ENCODE assay signal across 1 cellular context in genomic region chr1:8376358-8376840, GRCh38.
TF ChIP-seq lines count a peak whose summit lies in the region.

No MANE protein-coding gene starts in this region.

TF ChIP-seq in GM23338, 12 proteins besides CTCF, POLR2A, EP300 and RAD21 (continued from another document):
- no peak for TF ChIP-seq REST (IDR thresholded peaks at IDR 0.05; ENCODE audit: unreplicated experiment)
- no peak for TF ChIP-seq NANOG (IDR thresholded peaks at IDR 0.05; ENCODE audit: borderline replicate concordance)
- no peak for TF ChIP-seq EZH2phosphoT487 (IDR thresholded peaks at IDR 0.05; ENCODE audit: unreplicated experiment)
- TF ChIP-seq, protein P1, sequence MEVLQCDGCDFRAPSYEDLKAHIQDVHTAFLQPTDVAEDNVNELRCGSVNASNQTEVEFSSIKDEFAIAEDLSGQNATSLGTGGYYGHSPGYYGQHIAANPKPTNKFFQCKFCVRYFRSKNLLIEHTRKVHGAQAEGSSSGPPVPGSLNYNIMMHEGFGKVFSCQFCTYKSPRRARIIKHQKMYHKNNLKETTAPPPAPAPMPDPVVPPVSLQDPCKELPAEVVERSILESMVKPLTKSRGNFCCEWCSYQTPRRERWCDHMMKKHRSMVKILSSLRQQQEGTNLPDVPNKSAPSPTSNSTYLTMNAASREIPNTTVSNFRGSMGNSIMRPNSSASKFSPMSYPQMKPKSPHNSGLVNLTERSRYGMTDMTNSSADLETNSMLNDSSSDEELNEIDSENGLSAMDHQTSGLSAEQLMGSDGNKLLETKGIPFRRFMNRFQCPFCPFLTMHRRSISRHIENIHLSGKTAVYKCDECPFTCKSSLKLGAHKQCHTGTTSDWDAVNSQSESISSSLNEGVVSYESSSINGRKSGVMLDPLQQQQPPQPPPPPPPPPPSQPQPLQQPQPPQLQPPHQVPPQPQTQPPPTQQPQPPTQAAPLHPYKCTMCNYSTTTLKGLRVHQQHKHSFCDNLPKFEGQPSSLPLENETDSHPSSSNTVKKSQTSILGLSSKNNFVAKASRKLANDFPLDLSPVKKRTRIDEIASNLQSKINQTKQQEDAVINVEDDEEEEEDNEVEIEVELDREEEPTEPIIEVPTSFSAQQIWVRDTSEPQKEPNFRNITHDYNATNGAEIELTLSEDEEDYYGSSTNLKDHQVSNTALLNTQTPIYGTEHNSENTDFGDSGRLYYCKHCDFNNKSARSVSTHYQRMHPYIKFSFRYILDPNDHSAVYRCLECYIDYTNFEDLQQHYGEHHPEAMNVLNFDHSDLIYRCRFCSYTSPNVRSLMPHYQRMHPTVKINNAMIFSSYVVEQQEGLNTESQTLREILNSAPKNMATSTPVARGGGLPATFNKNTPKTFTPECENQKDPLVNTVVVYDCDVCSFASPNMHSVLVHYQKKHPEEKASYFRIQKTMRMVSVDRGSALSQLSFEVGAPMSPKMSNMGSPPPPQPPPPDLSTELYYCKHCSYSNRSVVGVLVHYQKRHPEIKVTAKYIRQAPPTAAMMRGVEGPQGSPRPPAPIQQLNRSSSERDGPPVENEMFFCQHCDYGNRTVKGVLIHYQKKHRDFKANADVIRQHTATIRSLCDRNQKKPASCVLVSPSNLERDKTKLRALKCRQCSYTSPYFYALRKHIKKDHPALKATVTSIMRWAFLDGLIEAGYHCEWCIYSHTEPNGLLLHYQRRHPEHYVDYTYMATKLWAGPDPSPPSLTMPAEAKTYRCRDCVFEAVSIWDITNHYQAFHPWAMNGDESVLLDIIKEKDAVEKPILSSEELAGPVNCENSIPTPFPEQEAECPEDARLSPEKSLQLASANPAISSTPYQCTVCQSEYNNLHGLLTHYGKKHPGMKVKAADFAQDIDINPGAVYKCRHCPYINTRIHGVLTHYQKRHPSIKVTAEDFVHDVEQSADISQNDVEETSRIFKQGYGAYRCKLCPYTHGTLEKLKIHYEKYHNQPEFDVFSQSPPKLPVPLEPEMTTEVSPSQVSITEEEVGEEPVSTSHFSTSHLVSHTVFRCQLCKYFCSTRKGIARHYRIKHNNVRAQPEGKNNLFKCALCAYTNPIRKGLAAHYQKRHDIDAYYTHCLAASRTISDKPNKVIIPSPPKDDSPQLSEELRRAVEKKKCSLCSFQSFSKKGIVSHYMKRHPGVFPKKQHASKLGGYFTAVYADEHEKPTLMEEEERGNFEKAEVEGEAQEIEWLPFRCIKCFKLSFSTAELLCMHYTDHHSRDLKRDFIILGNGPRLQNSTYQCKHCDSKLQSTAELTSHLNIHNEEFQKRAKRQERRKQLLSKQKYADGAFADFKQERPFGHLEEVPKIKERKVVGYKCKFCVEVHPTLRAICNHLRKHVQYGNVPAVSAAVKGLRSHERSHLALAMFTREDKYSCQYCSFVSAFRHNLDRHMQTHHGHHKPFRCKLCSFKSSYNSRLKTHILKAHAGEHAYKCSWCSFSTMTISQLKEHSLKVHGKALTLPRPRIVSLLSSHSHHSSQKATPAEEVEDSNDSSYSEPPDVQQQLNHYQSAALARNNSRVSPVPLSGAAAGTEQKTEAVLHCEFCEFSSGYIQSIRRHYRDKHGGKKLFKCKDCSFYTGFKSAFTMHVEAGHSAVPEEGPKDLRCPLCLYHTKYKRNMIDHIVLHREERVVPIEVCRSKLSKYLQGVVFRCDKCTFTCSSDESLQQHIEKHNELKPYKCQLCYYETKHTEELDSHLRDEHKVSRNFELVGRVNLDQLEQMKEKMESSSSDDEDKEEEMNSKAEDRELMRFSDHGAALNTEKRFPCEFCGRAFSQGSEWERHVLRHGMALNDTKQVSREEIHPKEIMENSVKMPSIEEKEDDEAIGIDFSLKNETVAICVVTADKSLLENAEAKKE (CRISPR knock-in tag; IDR thresholded peaks at IDR 0.05), result no peak
- no peak for TF ChIP-seq ZNF331 (CRISPR knock-in tag; IDR thresholded peaks at IDR 0.05; ENCODE audit: low read depth)
- no peak for TF ChIP-seq ZNF114 (CRISPR knock-in tag; IDR thresholded peaks at IDR 0.05)
- TF ChIP-seq POLR2AphosphoS5 (IDR thresholded peaks at IDR 0.05; ENCODE audit: low read depth), result no peak
- TF ChIP-seq, protein P2, sequence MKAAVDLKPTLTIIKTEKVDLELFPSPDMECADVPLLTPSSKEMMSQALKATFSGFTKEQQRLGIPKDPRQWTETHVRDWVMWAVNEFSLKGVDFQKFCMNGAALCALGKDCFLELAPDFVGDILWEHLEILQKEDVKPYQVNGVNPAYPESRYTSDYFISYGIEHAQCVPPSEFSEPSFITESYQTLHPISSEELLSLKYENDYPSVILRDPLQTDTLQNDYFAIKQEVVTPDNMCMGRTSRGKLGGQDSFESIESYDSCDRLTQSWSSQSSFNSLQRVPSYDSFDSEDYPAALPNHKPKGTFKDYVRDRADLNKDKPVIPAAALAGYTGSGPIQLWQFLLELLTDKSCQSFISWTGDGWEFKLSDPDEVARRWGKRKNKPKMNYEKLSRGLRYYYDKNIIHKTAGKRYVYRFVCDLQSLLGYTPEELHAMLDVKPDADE (IDR thresholded peaks at IDR 0.05), result no peak
- no peak for TF ChIP-seq STAT1 (IDR thresholded peaks at IDR 0.05; ENCODE audit: unreplicated experiment)
- no peak for TF ChIP-seq JUNB (IDR thresholded peaks at IDR 0.05; ENCODE audit: unreplicated experiment)
TF ChIP-seq in GM23338: peak in this region for 0.
